In genomic region chr1:87367549-87367948, GRCh38 we compare ENCODE assay signal across 14 cellular contexts. TPM values are rescaled to one million over a fixed set of nuclear protein-coding genes. Genes with fewer than 3 reads are reported as not detected.
A peak's percentile ranks its signal among the peaks of the same experiment; 100 is the strongest.
DNase-seq lines count a peak whose midpoint lies in the region; TF ChIP-seq lines count a peak whose summit lies in the region.
"Had no signal": no experiment of that assay in that cellular context is flagged by ENCODE, and none has a peak within 500 bp of the region (broad histone marks: within the 10 kb centered on the region; RNA-seq: fewer than 3 reads in every experiment).

No MANE protein-coding gene starts in this region.

- H3K36me3 Mint-ChIP-seq in neural crest cell (ENCODE audit: low read depth) = peaks cover 25% of the 10 kb centered on the region
- no peaks in the 10 kb centered on the region for H3K36me3 Mint-ChIP-seq in activated T-cell treated with anti-CD3 and anti-CD28 coated beads, Interleukin-2, amount 50 U/mL, for 24 hours (ENCODE audit: low read depth)

- no peak overlapping the region for H3K4me3 Mint-ChIP-seq in neural crest cell
- H3K4me3 Mint-ChIP-seq in activated T-cell treated with anti-CD3 and anti-CD28 coated beads, Interleukin-2, amount 50 U/mL, for 24 hours = no peak overlapping the region
- H3K4me3 Mint-ChIP-seq: HFFc6; T-helper 1 cell treated with Interleukin-12 subunit alpha and Interleukin-12 subunit beta and Interleukin-4 antibody, amounts not matched to agents 30 μg/mL and 1 μg/mL, for 36 hours had no signal

- H3K9me3 Mint-ChIP-seq in neural crest cell = peaks cover 13% of the 10 kb centered on the region
- no peaks in the 10 kb centered on the region for H3K9me3 Mint-ChIP-seq in activated T-cell treated with anti-CD3 and anti-CD28 coated beads, Interleukin-2, amount 50 U/mL, for 24 hours
- H3K9me3 Mint-ChIP-seq: HFFc6; T-helper 1 cell treated with Interleukin-12 subunit alpha and Interleukin-12 subunit beta and Interleukin-4 antibody, amounts not matched to agents 30 μg/mL and 1 μg/mL, for 36 hours had no signal

- TF ChIP-seq CTCF in neural crest cell (conservative IDR thresholded peaks at IDR 0.05) = no peak

- H3K27ac Mint-ChIP-seq in neural crest cell (ENCODE audit: unreplicated experiment) = peak overlapping the region; percentile 29
- no peak overlapping the region for H3K27ac Mint-ChIP-seq in activated T-cell treated with anti-CD3 and anti-CD28 coated beads, Interleukin-2, amount 50 U/mL, for 24 hours
- H3K27ac Mint-ChIP-seq: HFFc6; T-helper 1 cell treated with Interleukin-12 subunit alpha and Interleukin-12 subunit beta and Interleukin-4 antibody, amounts not matched to agents 30 μg/mL and 1 μg/mL, for 36 hours had no signal

- H3K4me1 Mint-ChIP-seq in neural crest cell = peaks cover 27% of the 10 kb centered on the region
- no peaks in the 10 kb centered on the region for H3K4me1 Mint-ChIP-seq in activated T-cell treated with anti-CD3 and anti-CD28 coated beads, Interleukin-2, amount 50 U/mL, for 24 hours (ENCODE audit: low read depth)

- H3K27me3 Mint-ChIP-seq in neural crest cell (ENCODE audit: low read depth) = no peaks in the 10 kb centered on the region
- H3K27me3 Mint-ChIP-seq in activated T-cell treated with anti-CD3 and anti-CD28 coated beads, Interleukin-2, amount 50 U/mL, for 24 hours = no peaks in the 10 kb centered on the region

- peak; percentile 40 for DNase-seq in NCI-H748 (lab: John Stamatoyannopoulos, UW; ENCODE audit: unreplicated experiment)
- no peak for DNase-seq in NCI-H748 treated with DMSO at 0.1 percent for 48 hours (lab: John Stamatoyannopoulos, UW)
- peak; percentile 95 for DNase-seq in NCI-H1105 treated with DMSO at 0.1 percent for 48 hours (lab: John Stamatoyannopoulos, UW)
- DNase-seq in NCI-H2227 treated with DMSO at 0.1 percent for 48 hours (lab: John Stamatoyannopoulos, UW) = peak; percentile 18
- no peak for DNase-seq in neural crest cell (ENCODE audit: low read depth, low spot score)
- DNase-seq in activated T-cell treated with anti-CD3 and anti-CD28 coated beads, Interleukin-2, amount 50 U/mL, for 24 hours = no peak
- no peak for DNase-seq in NCI-H226
- DNase-seq: DMS 273 treated with DMSO at 0.1 percent for 48 hours, HFFc6, NCI-H1048, NCI-H2107, NCI-H446 treated with DMSO at 0.1 percent for 48 hours, SIG-M5 had no signal

RNA-seq across cellular contexts. Expression of gene LMO4, which starts 38.9 kb away (rescaled TPM):
- total RNA-seq in neural crest cell = 91.4 and 98.1 TPM in 2 replicates

Comparison
In these comparisons a context has a peak if more than half of its experiments do, and no peak if none do; other contexts are left out.
1. DNase-seq: peak in NCI-H748 (single experiment), NCI-H1105 treated with DMSO at 0.1 percent for 48 hours (single experiment) and NCI-H2227 treated with DMSO at 0.1 percent for 48 hours (single experiment); none in NCI-H748 treated with DMSO at 0.1 percent for 48 hours (single experiment), neural crest cell (single experiment), activated T-cell treated with anti-CD3 and anti-CD28 coated beads, Interleukin-2, amount 50 U/mL, for 24 hours (single experiment) and NCI-H226 (single experiment).